In genomic region chr12:106141003-106141402, GRCh38 we compare ENCODE assay signal across 10 cellular contexts. TPM values are rescaled to one million over a fixed set of nuclear protein-coding genes. Genes with fewer than 3 reads are reported as not detected.
DNase-seq lines count a peak whose midpoint lies in the region; ATAC-seq and TF ChIP-seq lines count a peak whose summit lies in the region.
"Had no signal": no experiment of that assay in that cellular context is flagged by ENCODE, and none has a peak within 500 bp of the region (broad histone marks: within the 10 kb centered on the region; RNA-seq: fewer than 3 reads in every experiment).

No MANE protein-coding gene starts in this region.

- H2AFZ ChIP-seq in ACC112 (ENCODE audit: low read length, unreplicated experiment) (no peak overlapping the region), MM.1S (ENCODE audit: low read length) (no peak overlapping the region)

- H3F3A ChIP-seq in MM.1S (ENCODE audit: insufficient read depth, low read length): peaks cover 55% of the 10 kb centered on the region

- H3K9me3 Mint-ChIP-seq in endothelial cell (ENCODE audit: unreplicated experiment): no peaks in the 10 kb centered on the region
- H3K9me3 Mint-ChIP-seq in nephron progenitor cell: no peaks in the 10 kb centered on the region
- H3K9me3 Mint-ChIP-seq: activated naive CD4-positive, alpha-beta T cell treated with anti-CD3 and anti-CD28 coated beads, Interleukin-2, amount 50 U/mL, for 24 hours had no signal

- H3K27me3 ChIP-seq in ACC112 (ENCODE audit: insufficient read depth, low read length) (no peaks in the 10 kb centered on the region), MM.1S (replicated peaks; ENCODE audit: insufficient read depth, low read length) (no peaks in the 10 kb centered on the region)

- H3K9ac ChIP-seq in MM.1S (ENCODE audit: low read length): no peak overlapping the region

- H3K4me1 Mint-ChIP-seq in endothelial cell (ENCODE audit: unreplicated experiment) (peaks cover 42% of the 10 kb centered on the region), nephron progenitor cell (peaks cover 79% of the 10 kb centered on the region)

- peak overlapping the region; percentile 88; the same call in 1 of the 2 replicates for H3K4me2 ChIP-seq in MM.1S (ENCODE audit: low read depth, low read length)

- no peaks in the 10 kb centered on the region for H3K36me3 ChIP-seq in ACC112 (ENCODE audit: insufficient read depth, low read length)
- no peaks in the 10 kb centered on the region for H3K36me3 ChIP-seq in MM.1S (replicated peaks; ENCODE audit: insufficient read depth, low read length)

- H3K9me2 ChIP-seq in MM.1S (replicated peaks; ENCODE audit: insufficient read depth, low read length): no peaks in the 10 kb centered on the region

- H3K27ac ChIP-seq in ACC112 (ENCODE audit: low read depth, low read length) (no peak overlapping the region), MM.1S (ENCODE audit: low read length) (no peak overlapping the region)

- H3K4me1 ChIP-seq in ACC112 (ENCODE audit: control insufficient read depth, insufficient read depth, low read length, unreplicated experiment) (peaks cover 44% of the 10 kb centered on the region), MM.1S (ENCODE audit: low read length) (peaks cover 51% of the 10 kb centered on the region)

- H3K79me2 ChIP-seq in ACC112 (ENCODE audit: control insufficient read depth, insufficient read depth, low read length, unreplicated experiment): peaks cover 23% of the 10 kb centered on the region
- peaks cover 61% of the 10 kb centered on the region for H3K79me2 ChIP-seq in MM.1S (ENCODE audit: low read length)

- no peak for ATAC-seq in esophagus mucosa

- peak overlapping the region; percentile 80 for H3K27ac Mint-ChIP-seq in endothelial cell (ENCODE audit: unreplicated experiment)
- peak overlapping the region; percentile 26 for H3K27ac Mint-ChIP-seq in nephron progenitor cell
- H3K27ac Mint-ChIP-seq: activated naive CD4-positive, alpha-beta T cell treated with anti-CD3 and anti-CD28 coated beads, Interleukin-2, amount 50 U/mL, for 24 hours had no signal

- TF ChIP-seq CTCF in MM.1S (IDR thresholded peaks at IDR 0.05; ENCODE audit: low read length): no peak
- TF ChIP-seq CTCF in endothelial cell (IDR thresholded peaks at IDR 0.05; ENCODE audit: unreplicated experiment): no peak
- no peak for TF ChIP-seq CTCF in nephron progenitor cell (IDR thresholded peaks at IDR 0.05)

- DNase-seq in MM.1S: no peak
- DNase-seq in endothelial cell (ENCODE audit: low spot score): no peak
- no peak for DNase-seq in nephron progenitor cell
- DNase-seq in SIG-M5 (lab: John Stamatoyannopoulos, UW): no peak
- no peak for DNase-seq in NCI-H2107 treated with DMSO at 0.1 percent for 48 hours (lab: John Stamatoyannopoulos, UW; ENCODE audit: unreplicated experiment)
- DNase-seq in DMS 273 treated with DMSO at 0.1 percent for 48 hours (lab: John Stamatoyannopoulos, UW): no peak
- DNase-seq: NCI-H2081 had no signal

- no peaks in the 10 kb centered on the region for H3K9me3 ChIP-seq in MM.1S (replicated peaks; ENCODE audit: insufficient read depth, low read length)

- H3K27me3 Mint-ChIP-seq in endothelial cell (ENCODE audit: unreplicated experiment) (peaks cover 10% of the 10 kb centered on the region), nephron progenitor cell (ENCODE audit: low read depth, poor library complexity) (peaks cover 7% of the 10 kb centered on the region)

- H3K36me3 Mint-ChIP-seq in endothelial cell (ENCODE audit: low read depth, unreplicated experiment) (peaks cover 9% of the 10 kb centered on the region), nephron progenitor cell (ENCODE audit: low read depth) (no peaks in the 10 kb centered on the region)
- H3K36me3 Mint-ChIP-seq: activated naive CD4-positive, alpha-beta T cell treated with anti-CD3 and anti-CD28 coated beads, Interleukin-2, amount 50 U/mL, for 24 hours had no signal

- H3K4me3 ChIP-seq in ACC112 (ENCODE audit: low read depth, low read length) (peak overlapping the region; percentile 90), MM.1S (ENCODE audit: low read length) (no peak overlapping the region)

- H4K20me1 ChIP-seq in MM.1S (ENCODE audit: insufficient read depth, low read length): no peaks in the 10 kb centered on the region

- peak overlapping the region; percentile 95 for H3K4me3 Mint-ChIP-seq in endothelial cell (ENCODE audit: unreplicated experiment)
- H3K4me3 Mint-ChIP-seq in nephron progenitor cell: peak overlapping the region; percentile 88

RNA-seq across cellular contexts. Expression of gene NUAK1, which starts 2.2 kb away (rescaled TPM):
- total RNA-seq in endothelial cell (ENCODE audit: unreplicated experiment) (16.6 TPM), esophagus mucosa (1.7 TPM)
